8 cellular contexts compared by ENCODE assay signal in the genomic region with DNA sequence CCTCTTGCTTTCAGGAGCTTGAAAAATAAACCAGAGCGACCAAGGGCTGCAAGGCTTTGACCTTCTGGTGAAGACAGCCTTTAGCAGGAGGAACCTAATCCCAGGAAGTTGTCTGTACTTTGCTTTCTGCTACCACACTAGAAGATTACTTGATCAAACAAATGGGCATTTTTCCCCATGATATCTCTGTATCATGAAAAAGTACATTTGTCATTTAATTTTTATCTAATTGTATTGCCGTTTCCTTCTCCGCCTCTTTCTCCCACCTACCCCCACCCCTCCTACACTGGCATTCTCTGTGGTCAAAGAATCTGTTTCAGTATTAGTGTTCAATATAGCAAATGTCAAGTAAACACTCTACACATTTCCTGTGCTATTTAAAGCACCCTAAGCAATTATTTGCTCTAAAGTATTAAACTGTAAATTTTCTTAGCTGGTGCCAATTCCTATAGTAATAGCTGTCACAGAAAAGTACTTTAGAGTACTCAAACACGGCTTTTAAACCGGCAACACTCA. TPM values are rescaled to one million over a fixed set of nuclear protein-coding genes. Genes with fewer than 3 reads are reported as not detected.
DNase-seq lines count a peak whose midpoint lies in the region; ATAC-seq and FAIRE-seq lines count a peak whose summit lies in the region.
"Had no signal": no experiment of that assay in that cellular context is flagged by ENCODE, and none has a peak within 500 bp of the region (broad histone marks: within the 10 kb centered on the region; RNA-seq: fewer than 3 reads in every experiment).

No MANE protein-coding gene starts in this region.

- DNase-seq in T-helper 22 cell (ENCODE audit: low read depth), result peak; percentile 25
- DNase-seq in small intestine, result peak; percentile 62
- DNase-seq in H4 (ENCODE audit: low spot score), result no peak
- no peak for DNase-seq in AML-193 (lab: John Stamatoyannopoulos, UW)
- no peak for DNase-seq in left ventricle myocardium superior

- no peak for FAIRE-seq in small intestine (lab: Jason Lieb, UNC)

- H3K27ac ChIP-seq in small intestine (ENCODE audit: low read depth in 1 of 2, low read length in 1 of 2), result peak overlapping the region in 1 of 2 donors; percentile 54
- H3K27ac ChIP-seq: SJSA1 had no signal

- H3K4me3 ChIP-seq in small intestine (ENCODE audit: low read depth in 1 of 2, low read length in 2 of 2), result no peak overlapping the region
- H3K4me3 ChIP-seq: SJSA1 had no signal

- intact Hi-C loops in left ventricle myocardium superior (cut with micrococcal nuclease), result no loop called here

- H3K9me3 ChIP-seq in small intestine (ENCODE audit: control insufficient read depth, low read depth), result no peaks in the 10 kb centered on the region
- H3K9me3 ChIP-seq: SJSA1 had no signal

- WGBS in small intestine, 3 donors, result 20 to 42% (median 32%) methylated on average over 5 of the region's 5 CpGs

- no peaks in the 10 kb centered on the region for H3K27me3 ChIP-seq in small intestine (ENCODE audit: control insufficient read depth in 2 of 2, insufficient read depth in 2 of 2, low read length in 2 of 2)
- H3K27me3 ChIP-seq: SJSA1 had no signal

- peaks cover 2 to 14% of the 10 kb centered on the region in 2 donors for H3K4me1 ChIP-seq in small intestine (ENCODE audit: control insufficient read depth in 2 of 2, insufficient read depth in 1 of 2, low read depth in 1 of 2, low read length in 1 of 2)

- ATAC-seq in GM19043 (IDR thresholded peaks at IDR 0.05; ENCODE audit: low read depth, unreplicated experiment), result peak; percentile 96
- ATAC-seq in HG02884 (IDR thresholded peaks at IDR 0.05; ENCODE audit: unreplicated experiment), result peak; percentile 96
- no peak for ATAC-seq in left ventricle myocardium superior

- no peaks in the 10 kb centered on the region for H3K36me3 ChIP-seq in small intestine (ENCODE audit: control insufficient read depth in 2 of 2, insufficient read depth in 2 of 2, low read length in 2 of 2)

RNA-seq across cellular contexts. Expression of a gene that starts 29.7 kb away (rescaled TPM):
- 1 to 10 TPM; 4.6 to 6.5 (median 5.4) TPM for polyA plus RNA-seq in small intestine
- total RNA-seq in H4 (2014; rRNA removed; shearing (Covaris generic)), result 14.6 and 18.9 TPM in 2 replicates
- total RNA-seq in left ventricle myocardium superior, result 45.2 TPM

Comparison
In these comparisons a context has a peak if more than half of its experiments do, and no peak if none do; other contexts are left out.
1. DNase-seq: peak in T-helper 22 cell (single experiment) and small intestine (single experiment); none in H4 (single experiment), AML-193 (0 of 2) and left ventricle myocardium superior (single experiment).